11 cellular contexts compared by ENCODE assay signal in the genomic region with DNA sequence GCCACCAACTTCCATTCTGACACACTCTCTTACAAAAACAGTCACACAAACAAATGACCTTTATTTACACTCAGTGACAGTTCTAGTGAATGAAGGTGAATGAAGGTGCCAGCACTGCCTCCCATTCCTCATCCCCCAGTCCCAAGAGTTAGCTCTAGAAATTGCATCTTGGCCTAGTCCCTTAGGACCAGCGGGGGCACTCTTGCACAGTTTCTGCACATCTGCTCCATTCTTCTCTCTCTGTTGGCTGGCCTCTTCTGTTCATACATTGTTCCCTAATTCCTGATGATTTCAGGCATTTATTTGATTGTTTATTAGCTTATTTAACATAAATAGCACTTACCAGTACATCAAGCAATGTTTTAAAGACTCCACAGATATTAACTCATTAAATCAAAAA. TPM values are rescaled to one million over a fixed set of nuclear protein-coding genes. Genes with fewer than 3 reads are reported as not detected.
DNase-seq lines count a peak whose midpoint lies in the region; ATAC-seq and TF ChIP-seq lines count a peak whose summit lies in the region.
"Had no signal": no experiment of that assay in that cellular context is flagged by ENCODE, and none has a peak within 500 bp of the region (broad histone marks: within the 10 kb centered on the region; RNA-seq: fewer than 3 reads in every experiment).

No MANE protein-coding gene starts in this region.

- ATAC-seq in HG03457 (IDR thresholded peaks at IDR 0.05; ENCODE audit: unreplicated experiment) (no peak), GM21423 (IDR thresholded peaks at IDR 0.05; ENCODE audit: unreplicated experiment) (no peak)
- ATAC-seq: heart right ventricle had no signal

- no peaks in the 10 kb centered on the region for H3K79me2 ChIP-seq in OCI-LY1 (ENCODE audit: insufficient read depth, low read length)

- no peaks in the 10 kb centered on the region for H3K36me3 ChIP-seq in GM06990 (ENCODE audit: control insufficient read depth, insufficient read depth, low read length)
- H3K36me3 ChIP-seq in OCI-LY1 (ENCODE audit: insufficient read depth, low read length): no peaks in the 10 kb centered on the region
- no peaks in the 10 kb centered on the region for H3K36me3 ChIP-seq in effector memory CD4-positive, alpha-beta T cell (ENCODE audit: control insufficient read depth, insufficient read depth, low read length)
- no peaks in the 10 kb centered on the region for H3K36me3 ChIP-seq in CD4-positive, alpha-beta memory T cell (ENCODE audit: insufficient read depth, low read length)
- H3K36me3 ChIP-seq: heart right ventricle, ovary had no signal

- POLR2A ChIA-PET in CD4-positive, alpha-beta memory T cell (lab: Charles Lee; ENCODE audit: partially characterized antibody): no interaction called here

- intact Hi-C loops in CD4-positive, alpha-beta memory T cell (cut with micrococcal nuclease): no loop called here

- no peak overlapping the region for H3K27ac ChIP-seq in OCI-LY1 (ENCODE audit: low read depth, low read length, poor library complexity, severe bottlenecking)
- no peak overlapping the region for H3K27ac ChIP-seq in effector memory CD4-positive, alpha-beta T cell (ENCODE audit: insufficient read depth, low read length, poor library complexity, severe bottlenecking)
- H3K27ac ChIP-seq in CD4-positive, alpha-beta memory T cell (ENCODE audit: low read depth, low read length): no peak overlapping the region
- H3K27ac ChIP-seq: ovary had no signal

- H3K9me3 ChIP-seq in OCI-LY1 (ENCODE audit: low read length): no peaks in the 10 kb centered on the region
- no peaks in the 10 kb centered on the region for H3K9me3 ChIP-seq in effector memory CD4-positive, alpha-beta T cell (ENCODE audit: control insufficient read depth, low read length)
- H3K9me3 ChIP-seq in CD4-positive, alpha-beta memory T cell (ENCODE audit: control insufficient read depth in 1 of 2, low read length in 2 of 2): no peaks in the 10 kb centered on the region
- H3K9me3 ChIP-seq: heart right ventricle, ovary had no signal

- H3K4me3 ChIP-seq in GM06990 (replicated peaks; ENCODE audit: low read depth, low read length) (no peak overlapping the region), OCI-LY1 (ENCODE audit: low read depth, low read length, poor library complexity, severe bottlenecking) (no peak overlapping the region), fibroblast of villous mesenchyme (ENCODE audit: low read depth, low read length) (no peak overlapping the region)
- no peak overlapping the region for H3K4me3 ChIP-seq in effector memory CD4-positive, alpha-beta T cell (ENCODE audit: insufficient read depth, low read depth, low read length, poor library complexity, severe bottlenecking)
- H3K4me3 ChIP-seq in CD4-positive, alpha-beta memory T cell (ENCODE audit: low read length in 2 of 2): no peak overlapping the region
- H3K4me3 ChIP-seq: heart right ventricle, ovary had no signal

- H3K27me3 ChIP-seq in GM06990 (replicated peaks; ENCODE audit: control insufficient read depth, insufficient read depth, low read length): no peaks in the 10 kb centered on the region; the same call in 1 of the 2 replicates
- no peaks in the 10 kb centered on the region for H3K27me3 ChIP-seq in OCI-LY1 (ENCODE audit: insufficient read depth, low read length)
- no peaks in the 10 kb centered on the region for H3K27me3 ChIP-seq in effector memory CD4-positive, alpha-beta T cell (replicated peaks; ENCODE audit: control insufficient read depth, insufficient read depth, low read length, poor library complexity, severe bottlenecking)
- no peaks in the 10 kb centered on the region for H3K27me3 ChIP-seq in CD4-positive, alpha-beta memory T cell (ENCODE audit: insufficient read depth, low read length)
- H3K27me3 ChIP-seq: heart right ventricle, ovary had no signal

- peaks cover 0 to 7% of the 10 kb centered on the region in 2 donors for H3K27me3 Mint-ChIP-seq in CD4-positive, alpha-beta memory T cell

- peaks cover 0 to 5% (median 0%) of the 10 kb centered on the region in 8 donors for H3K9me3 Mint-ChIP-seq in CD4-positive, alpha-beta memory T cell

- no peak overlapping the region for H3K9ac ChIP-seq in OCI-LY1 (ENCODE audit: low read length)

- DNase-seq in 8988T (peak; percentile 18), GM06990 (ENCODE audit: extremely low read depth, insufficient read length) (no peak), fibroblast of villous mesenchyme (ENCODE audit: low read depth) (no peak)
- DNase-seq in effector memory CD4-positive, alpha-beta T cell: no peak
- DNase-seq in CD4-positive, alpha-beta memory T cell: no peak
- DNase-seq: EL, heart right ventricle, ovary had no signal

- H2AFZ ChIP-seq in OCI-LY1 (ENCODE audit: low read length): no peak overlapping the region

- no peaks in the 10 kb centered on the region for H3K4me1 ChIP-seq in OCI-LY1 (ENCODE audit: insufficient read depth, low read length, severe bottlenecking)
- no peaks in the 10 kb centered on the region for H3K4me1 ChIP-seq in effector memory CD4-positive, alpha-beta T cell (ENCODE audit: control insufficient read depth, insufficient read depth, low read length, poor library complexity, severe bottlenecking)
- no peaks in the 10 kb centered on the region for H3K4me1 ChIP-seq in CD4-positive, alpha-beta memory T cell (ENCODE audit: insufficient read depth, low read length)

- H3K9me2 ChIP-seq in OCI-LY1 (ENCODE audit: low read depth, low read length): no peaks in the 10 kb centered on the region

- H3K4me2 ChIP-seq in OCI-LY1 (ENCODE audit: low read length): no peak overlapping the region

- peak; percentile 9 for TF ChIP-seq CTCF in GM06990 (IDR thresholded peaks at IDR 0.05; ENCODE audit: insufficient read depth, low read length, poor library complexity, severe bottlenecking)
- TF ChIP-seq CTCF in OCI-LY1 (IDR thresholded peaks at IDR 0.05; ENCODE audit: low read length): peak; percentile 13; the same call in 1 of the 2 replicates
- peak; percentile 11 for TF ChIP-seq CTCF in fibroblast of villous mesenchyme (IDR thresholded peaks at IDR 0.05; ENCODE audit: insufficient read depth, low read depth, low read length)

- no peaks in the 10 kb centered on the region for H3K4me1 Mint-ChIP-seq in CD4-positive, alpha-beta memory T cell

- no peak overlapping the region for H3K27ac Mint-ChIP-seq in CD4-positive, alpha-beta memory T cell

- H3F3A ChIP-seq in OCI-LY1 (ENCODE audit: insufficient read depth, low read length): no peaks in the 10 kb centered on the region

- H4K20me1 ChIP-seq in OCI-LY1 (ENCODE audit: insufficient read depth, low read length): no peaks in the 10 kb centered on the region

- H3K36me3 Mint-ChIP-seq in CD4-positive, alpha-beta memory T cell: no peaks in the 10 kb centered on the region

- no peak overlapping the region for H3K4me3 Mint-ChIP-seq in CD4-positive, alpha-beta memory T cell

- CTCF ChIA-PET in CD4-positive, alpha-beta memory T cell (lab: Charles Lee; ENCODE audit: partially characterized antibody): interaction anchor here (1.0 to 1.5 kb wide), 2 partner anchors 11 to 110 kb away, joined by 3 read pairs; no protein-coding TSS in a partner anchor

RNA-seq across cellular contexts. Expression of gene GAREM1, which starts 30.9 kb away (rescaled TPM):
- total RNA-seq in fibroblast of villous mesenchyme: 0.86 and 0.97 TPM in 2 replicates
- total RNA-seq in CD4-positive, alpha-beta memory T cell: under 1 TPM; 0.28 to 0.52 TPM
- polyA plus RNA-seq in CD4-positive, alpha-beta memory T cell: 1 to 10 TPM in 1 of 2 donors, not detected in 1; 1.1 TPM
